1 cellular context compared by ENCODE assay signal in genomic region chr1:90201467-90202358, GRCh38.
TF ChIP-seq lines count a peak whose summit lies in the region.

No MANE protein-coding gene starts in this region.

TF ChIP-seq in K562, 482 proteins besides CTCF, POLR2A, EP300 and RAD21 (continued from another document):
- TF ChIP-seq HCFC1 (IDR thresholded peaks at IDR 0.05; ENCODE audit: low read depth, low read length) = no peak
- TF ChIP-seq NFIC (IDR thresholded peaks at IDR 0.05) = peak; percentile 97
- TF ChIP-seq TBL1XR1 (IDR thresholded peaks at IDR 0.05; ENCODE audit: low read length in 2 of 2) = no peak
- TF ChIP-seq NFIX (CRISPR knock-in tag; IDR thresholded peaks at IDR 0.05; ENCODE audit: low read depth) = peak; percentile 96
- TF ChIP-seq, protein P1, sequence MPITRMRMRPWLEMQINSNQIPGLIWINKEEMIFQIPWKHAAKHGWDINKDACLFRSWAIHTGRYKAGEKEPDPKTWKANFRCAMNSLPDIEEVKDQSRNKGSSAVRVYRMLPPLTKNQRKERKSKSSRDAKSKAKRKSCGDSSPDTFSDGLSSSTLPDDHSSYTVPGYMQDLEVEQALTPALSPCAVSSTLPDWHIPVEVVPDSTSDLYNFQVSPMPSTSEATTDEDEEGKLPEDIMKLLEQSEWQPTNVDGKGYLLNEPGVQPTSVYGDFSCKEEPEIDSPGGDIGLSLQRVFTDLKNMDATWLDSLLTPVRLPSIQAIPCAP (CRISPR knock-in tag; IDR thresholded peaks at IDR 0.05; ENCODE audit: borderline replicate concordance) = no peak
- no peak for TF ChIP-seq ETV6 (IDR thresholded peaks at IDR 0.05; ENCODE audit: borderline replicate concordance in 1 of 2, low read depth in 2 of 2, low read length in 1 of 2)
- no peak for TF ChIP-seq ETV6 (CRISPR knock-in tag; IDR thresholded peaks at IDR 0.05; ENCODE audit: borderline replicate concordance)
- TF ChIP-seq KLF10 (CRISPR knock-in tag; IDR thresholded peaks at IDR 0.05) = no peak
- TF ChIP-seq MEF2D (tag; conservative IDR thresholded peaks at IDR 0.05; ENCODE audit: low read depth) = no peak
- TF ChIP-seq TRIM28 (IDR thresholded peaks at IDR 0.05) = no peak
- TF ChIP-seq ZNF512 (tag; IDR thresholded peaks at IDR 0.05) = peak; percentile 87
- no peak for TF ChIP-seq MECOM (CRISPR knock-in tag; IDR thresholded peaks at IDR 0.05)
- TF ChIP-seq ZNF41 (CRISPR knock-in tag; conservative IDR thresholded peaks at IDR 0.05) = no peak
- TF ChIP-seq SAFB2 (IDR thresholded peaks at IDR 0.05; ENCODE audit: borderline replicate concordance, low read depth, low read length, severe bottlenecking) = no peak
- TF ChIP-seq ZNF644 (tag; IDR thresholded peaks at IDR 0.05; ENCODE audit: low read depth) = no peak
- 0 out of 2 replicates have a peak, but pooled peaks have one; percentile 16 for TF ChIP-seq OTX1 (CRISPR knock-in tag; IDR thresholded peaks at IDR 0.05)
- no peak for TF ChIP-seq ZNF316 (IDR thresholded peaks at IDR 0.05)
TF ChIP-seq in K562: peak in this region for 4.
